1 cellular context compared by ENCODE assay signal in genomic region chr11:64888761-64889511, GRCh38.
TF ChIP-seq lines count a peak whose summit lies in the region.

No MANE protein-coding gene starts in this region.

TF ChIP-seq in HepG2, 621 proteins besides CTCF, POLR2A, EP300 and RAD21 (continued from another document and continues in another):
- TF ChIP-seq ZNF710 (CRISPR knock-in tag; IDR thresholded peaks at IDR 0.05; ENCODE audit: borderline replicate concordance) (no peak), NCOA2 (CRISPR knock-in tag; IDR thresholded peaks at IDR 0.05) (no peak), ZNF12 (CRISPR knock-in tag; IDR thresholded peaks at IDR 0.05) (0 out of 2 replicates have a peak, but pooled peaks have one; percentile 16), JUND (CRISPR knock-in tag; IDR thresholded peaks at IDR 0.05) (peak; percentile 71), MAZ (IDR thresholded peaks at IDR 0.05; ENCODE audit: borderline replicate concordance, low read depth, low read length) (no peak), MAZ (CRISPR knock-in tag; IDR thresholded peaks at IDR 0.05; ENCODE audit: low read depth) (peak; percentile 58; the same call in 1 of the 2 replicates), ZNF614 (CRISPR knock-in tag; IDR thresholded peaks at IDR 0.05; ENCODE audit: borderline replicate concordance) (no peak), ZBTB8A (CRISPR knock-in tag; IDR thresholded peaks at IDR 0.05; ENCODE audit: borderline replicate concordance, low read depth) (no peak), PATZ1 (CRISPR knock-in tag; IDR thresholded peaks at IDR 0.05) (no peak), ZNF556 (CRISPR knock-in tag; IDR thresholded peaks at IDR 0.05; ENCODE audit: borderline replicate concordance) (no peak; the same call in 1 of the 2 replicates), ETV6 (CRISPR knock-in tag; conservative IDR thresholded peaks at IDR 0.05) (no peak), ATRX (CRISPR knock-in tag; IDR thresholded peaks at IDR 0.05; ENCODE audit: borderline replicate concordance) (no peak), ZGPAT (CRISPR knock-in tag; IDR thresholded peaks at IDR 0.05) (no peak), E2F1 (CRISPR knock-in tag; IDR thresholded peaks at IDR 0.05) (no peak), BCL6 (CRISPR knock-in tag; IDR thresholded peaks at IDR 0.05) (no peak), HNF4A (CRISPR knock-in tag; IDR thresholded peaks at IDR 0.05) (peak; percentile 45; the same call in 1 of the 2 replicates), SP5 (CRISPR knock-in tag; IDR thresholded peaks at IDR 0.05; ENCODE audit: borderline replicate concordance, low read depth) (no peak), ZNF687 (CRISPR knock-in tag; IDR thresholded peaks at IDR 0.05) (peak; percentile 35; the same call in 1 of the 2 replicates), MBNL3 (CRISPR knock-in tag; conservative IDR thresholded peaks at IDR 0.05) (no peak), ZBTB49 (CRISPR knock-in tag; IDR thresholded peaks at IDR 0.05; ENCODE audit: borderline replicate concordance) (no peak), POLR2AphosphoS5 (IDR thresholded peaks at IDR 0.05; ENCODE audit: low read depth, low read length) (peak; percentile 36), NR2C2 (CRISPR knock-in tag; IDR thresholded peaks at IDR 0.05; ENCODE audit: borderline replicate concordance) (peak; percentile 11; the same call in 1 of the 2 replicates), GATA4 (IDR thresholded peaks at IDR 0.05; ENCODE audit: borderline replicate concordance, low read depth) (no peak), ZNF720 (CRISPR knock-in tag; IDR thresholded peaks at IDR 0.05) (no peak), ZNF703 (CRISPR knock-in tag; IDR thresholded peaks at IDR 0.05; ENCODE audit: borderline replicate concordance) (no peak), KDM5B (CRISPR knock-in tag; IDR thresholded peaks at IDR 0.05; ENCODE audit: borderline replicate concordance) (no peak), ATF2 (CRISPR knock-in tag; IDR thresholded peaks at IDR 0.05) (no peak), RFXAP (CRISPR knock-in tag; IDR thresholded peaks at IDR 0.05; ENCODE audit: borderline replicate concordance) (peak; percentile 37; the same call in 1 of the 2 replicates), MTA1 (CRISPR knock-in tag; IDR thresholded peaks at IDR 0.05; ENCODE audit: borderline replicate concordance) (no peak), ZMYM2 (CRISPR knock-in tag; IDR thresholded peaks at IDR 0.05) (peak; percentile 29; the same call in 1 of the 2 replicates), HNF4G (IDR thresholded peaks at IDR 0.05; ENCODE audit: borderline replicate concordance, low read depth, low read length) (peak; percentile 45; the same call in 1 of the 2 replicates), HNF4G (CRISPR knock-in tag; IDR thresholded peaks at IDR 0.05; ENCODE audit: borderline replicate concordance, low read depth) (no peak; the same call in 1 of the 2 replicates), KAT8 (CRISPR knock-in tag; IDR thresholded peaks at IDR 0.05) (no peak), ZSCAN25 (CRISPR knock-in tag; IDR thresholded peaks at IDR 0.05) (no peak), HIC2 (CRISPR knock-in tag; IDR thresholded peaks at IDR 0.05; ENCODE audit: low read depth) (0 out of 2 replicates have a peak, but pooled peaks have one; percentile 23), ZNF761 (CRISPR knock-in tag; conservative IDR thresholded peaks at IDR 0.05) (no peak), HDAC6 (IDR thresholded peaks at IDR 0.05; ENCODE audit: low read depth, low read length) (no peak), ZNF256 (CRISPR knock-in tag; conservative IDR thresholded peaks at IDR 0.05) (no peak), ZNF788 (CRISPR knock-in tag; IDR thresholded peaks at IDR 0.05; ENCODE audit: borderline replicate concordance) (0 out of 2 replicates have a peak, but pooled peaks have one; percentile 4), ZNF605 (CRISPR knock-in tag; IDR thresholded peaks at IDR 0.05) (0 out of 2 replicates have a peak, but pooled peaks have one; percentile 32), HOXA3 (CRISPR knock-in tag; IDR thresholded peaks at IDR 0.05) (no peak), ZXDC (CRISPR knock-in tag; IDR thresholded peaks at IDR 0.05) (no peak), SP2 (CRISPR knock-in tag; IDR thresholded peaks at IDR 0.05) (no peak), ARHGAP35 (CRISPR knock-in tag; IDR thresholded peaks at IDR 0.05; ENCODE audit: borderline replicate concordance) (no peak), ZMYM3 (CRISPR knock-in tag; IDR thresholded peaks at IDR 0.05) (0 out of 2 replicates have a peak, but pooled peaks have one; percentile 49)
